18 cellular contexts compared by ENCODE assay signal in genomic region chr6:43759157-43759925, GRCh38. TPM values are rescaled to one million over a fixed set of nuclear protein-coding genes. Genes with fewer than 3 reads are reported as not detected.
DNase-seq lines count a peak whose midpoint lies in the region; ATAC-seq and TF ChIP-seq lines count a peak whose summit lies in the region.
"Had no signal": no experiment of that assay in that cellular context is flagged by ENCODE, and none has a peak within 500 bp of the region (broad histone marks: within the 10 kb centered on the region; RNA-seq: fewer than 3 reads in every experiment).

No MANE protein-coding gene starts in this region.

- CTCF ChIA-PET in HCT116 (lab: Charles Lee) (interaction anchor here (1.0 to 2.1 kb wide), 4 partner anchors 8 to 91 kb away, joined by 3 to 9 read pairs (median 6); partner anchors contain the start of gene VEGFA), RWPE1 (lab: Yijun Ruan, JAX) (interaction anchor here (0.7 to 2.4 kb wide), 5 partner anchors 10 to 152 kb away, joined by 3 to 9 read pairs (median 4); no protein-coding TSS in a partner anchor)

- no TSS peak for BruUV-seq in HCT116 (replicated peaks; lab: Mats Ljungman, UMichigan)

- H3K4me3 ChIP-seq in HCT116 (replicated peaks in 1 of 2; ENCODE audit: low read depth in 1 of 2, low read length in 2 of 2): no peak overlapping the region
- H3K4me3 ChIP-seq: tibial nerve had no signal

- RAD21 ChIA-PET in HCT116 (lab: Charles Lee; ENCODE audit: low non-redundant PET in 1 of 2, low total read pairs in 2 of 2, uncharacterized antibody in 2 of 2, unreplicated experiment in 2 of 2): no interaction called here

- no peak overlapping the region for H3K9ac ChIP-seq in HCT116 (ENCODE audit: low read length)
- H3K9ac ChIP-seq: SK-N-SH had no signal

- POLR2A ChIA-PET in HCT116 (lab: Charles Lee): interaction anchor here (2.5 kb wide), 1 partner anchor 11 kb away, joined by 10 read pairs; the partner anchor contains the start of gene VEGFA
- POLR2A ChIA-PET in RWPE1 (lab: Yijun Ruan, JAX; ENCODE audit: low non-redundant PET): no interaction called here

- no peaks in the 10 kb centered on the region for H3K79me2 ChIP-seq in HCT116 (ENCODE audit: insufficient read depth, low read length)

- TF ChIP-seq POLR2A in HCT116 (IDR thresholded peaks at IDR 0.05; ENCODE audit: borderline replicate concordance, extremely low read depth, insufficient read depth, insufficient read length): peak; percentile 73

- H3K4me2 ChIP-seq in HCT116 (ENCODE audit: low read length): no peak overlapping the region
- H3K4me2 ChIP-seq: SK-N-SH had no signal

- H3K36me3 ChIP-seq in HCT116 (ENCODE audit: control insufficient read depth in 1 of 2, insufficient read depth in 2 of 2, low read length in 2 of 2): no peaks in the 10 kb centered on the region
- H3K36me3 ChIP-seq: tibial nerve had no signal

- intact Hi-C loops in HCT116 (cut with micrococcal nuclease): no loop called here
- intact Hi-C loops in posterior vena cava (cut with DNase I): loop anchor here (5.0 kb wide), 3 partner anchors 37 to 1107 kb away; no protein-coding TSS in a partner anchor

- DNase-seq in HCT116 (ENCODE audit: low read depth, low spot score): no peak
- DNase-seq in RWPE1 (ENCODE audit: low spot score): peak; percentile 46
- DNase-seq in islet precursor cell: peak; percentile 64
- peak; percentile 46 for DNase-seq in posterior vena cava (ENCODE audit: low spot score)
- no peak for DNase-seq in hippocampal formation (lab: John Stamatoyannopoulos, UW)
- no peak for DNase-seq in NCI-H2029 (lab: John Stamatoyannopoulos, UW)
- DNase-seq: CD4-positive, CD25-positive, alpha-beta regulatory T cell; cortex of kidney; EL; glutamatergic neuron; left cardiac atrium; midbrain; NCI-H1694 treated with DMSO at 0.1 percent for 48 hours; NCI-H2171 treated with DMSO at 0.1 percent for 48 hours; T-helper 17 cell had no signal

- no peak for TF ChIP-seq RAD21 in HCT116 (IDR thresholded peaks at IDR 0.05; ENCODE audit: low read depth)

- H3K27me3 ChIP-seq in HCT116 (ENCODE audit: insufficient read depth, low read length): no peaks in the 10 kb centered on the region; the same call in 1 of the 2 replicates
- H3K27me3 ChIP-seq: tibial nerve had no signal

- H3K9me3 ChIP-seq in HCT116 (ENCODE audit: control insufficient read depth in 1 of 2, insufficient read depth in 1 of 2, low read depth in 1 of 2, low read length in 2 of 2): no peaks in the 10 kb centered on the region
- H3K9me3 ChIP-seq: SK-N-SH, tibial nerve had no signal

- no peaks in the 10 kb centered on the region for H4K20me1 ChIP-seq in HCT116 (ENCODE audit: insufficient read depth)

- TF ChIP-seq CTCF in HCT116 (IDR thresholded peaks at IDR 0.05 in 2 of 3, conservative IDR thresholded peaks at IDR 0.05 in 1 of 3; ENCODE audit: borderline replicate concordance in 1 of 3, insufficient read depth in 1 of 3, low read depth in 2 of 3, low read length in 2 of 3) (no peak), RWPE1 (conservative IDR thresholded peaks at IDR 0.05; ENCODE audit: low read depth) (no peak)

- H3K9me2 ChIP-seq in HCT116 (ENCODE audit: insufficient read depth): no peaks in the 10 kb centered on the region
- H3K9me2 ChIP-seq: SK-N-SH had no signal

- H2AFZ ChIP-seq in HCT116 (ENCODE audit: low read depth, low read length, poor library complexity, severe bottlenecking): no peak overlapping the region

- H3K4me1 ChIP-seq in HCT116 (ENCODE audit: control insufficient read depth in 1 of 2, insufficient read depth in 2 of 2, low read length in 2 of 2): peaks cover 0 to 7% of the 10 kb centered on the region in 2 experiments; a peak in 1 of 4 replicates
- H3K4me1 ChIP-seq: tibial nerve had no signal

- ATAC-seq in HCT116 (no peak; the same call in 1 of the 2 replicates), GM21360 (IDR thresholded peaks at IDR 0.05; ENCODE audit: unreplicated experiment) (no peak)

- H3K27ac ChIP-seq in HCT116 (ENCODE audit: low read depth, low read length) (no peak overlapping the region), RWPE1 (no peak overlapping the region)
- H3K27ac ChIP-seq: tibial nerve had no signal

TF ChIP-seq in HCT116, 20 proteins besides CTCF, POLR2A, EP300 and RAD21:
- TF ChIP-seq ATF3 (IDR thresholded peaks at IDR 0.05) (no peak), EZH2phosphoT487 (IDR thresholded peaks at IDR 0.05; ENCODE audit: borderline replicate concordance) (no peak), REST (IDR thresholded peaks at IDR 0.05; ENCODE audit: low read depth) (no peak), YY1 (IDR thresholded peaks at IDR 0.05; ENCODE audit: extremely low read depth, insufficient replicate concordance, low read depth, low read length) (no peak), POLR2AphosphoS5 (IDR thresholded peaks at IDR 0.05; ENCODE audit: low read depth, low read length) (0 out of 2 replicates have a peak, but pooled peaks have one; percentile 23)

RNA-seq across cellular contexts. Expression of gene VEGFA, which starts 10.7 kb away (rescaled TPM):
- 112 TPM for total RNA-seq in HCT116 (2021; ENCODE audit: unreplicated experiment)
- polyA plus RNA-seq in HCT116 (2012): 196 and 304 TPM in 2 replicates
- 10 to 100 TPM; 88.4 to 91.7 TPM for total RNA-seq in posterior vena cava

Comparison
In these comparisons a context has a peak if more than half of its experiments do, and no peak if none do; other contexts are left out.
1. DNase-seq: peak in RWPE1 (single experiment), islet precursor cell (single experiment) and posterior vena cava (single experiment); none in HCT116 (single experiment), hippocampal formation (0 of 2) and NCI-H2029 (single experiment).